Comparison of ENCODE assay signal across 16 cellular contexts in the genomic region with DNA sequence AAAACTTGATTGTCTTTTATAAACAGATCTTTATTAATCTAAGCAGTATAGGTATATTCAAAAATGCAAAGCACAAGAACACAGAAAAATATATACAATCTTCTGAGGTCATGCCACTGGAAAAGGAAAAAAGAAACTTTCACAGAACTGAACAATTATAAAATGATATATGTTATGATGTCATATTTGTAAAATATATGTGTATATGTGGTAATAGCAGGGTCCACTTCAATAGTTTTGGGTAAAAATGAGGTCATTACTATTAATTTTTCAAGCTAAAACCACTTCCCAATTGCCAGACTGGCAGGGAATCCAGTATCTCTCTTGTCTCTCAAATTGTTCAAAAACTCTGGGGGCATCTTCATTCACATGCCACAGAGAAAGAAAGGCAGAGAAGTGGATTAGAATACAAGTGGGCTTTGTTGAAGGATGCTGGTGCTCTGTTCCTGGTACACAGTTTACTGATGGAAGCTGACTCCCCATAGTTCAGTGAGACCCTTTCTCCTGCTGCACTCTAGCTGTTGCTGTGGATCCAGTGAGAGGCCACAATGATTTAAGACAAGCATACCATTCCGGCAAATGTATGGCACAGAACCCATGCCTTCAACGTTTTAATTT. TPM values are rescaled to one million over a fixed set of nuclear protein-coding genes. Genes with fewer than 3 reads are reported as not detected.
DNase-seq lines count a peak whose midpoint lies in the region; FAIRE-seq and TF ChIP-seq lines count a peak whose summit lies in the region.
"Had no signal": no experiment of that assay in that cellular context is flagged by ENCODE, and none has a peak within 500 bp of the region (broad histone marks: within the 10 kb centered on the region; RNA-seq: fewer than 3 reads in every experiment).

No MANE protein-coding gene starts in this region.

- H3K27me3 ChIP-seq in H1 (replicated peaks in 1 of 4; ENCODE audit: control insufficient read depth in 3 of 4, extremely low read depth in 1 of 4, insufficient read depth in 3 of 4, low read length in 3 of 4) (no peaks in the 10 kb centered on the region), esophagus squamous epithelium (peaks cover 0 to 6% (median 0%) of the 10 kb centered on the region in 4 donors)

- intact Hi-C loops in esophagus squamous epithelium (cut with DNase I) = no loop called here

- no peak overlapping the region for H3K23ac ChIP-seq in H1 (ENCODE audit: insufficient read length)

- peak; percentile 33 for DNase-seq in Ammon's horn (ENCODE audit: low spot score)
- no peak for DNase-seq in H1 (ENCODE audit: low read depth in 1 of 2, low spot score in 2 of 2)
- peak; percentile 79 for DNase-seq in pons (ENCODE audit: low spot score)
- no peak for DNase-seq in esophagus squamous epithelium (lab: John Stamatoyannopoulos, UW)
- DNase-seq in NCI-H187 (lab: John Stamatoyannopoulos, UW) = no peak
- DNase-seq in NCI-H748 (lab: John Stamatoyannopoulos, UW; ENCODE audit: unreplicated experiment) = no peak
- DNase-seq: CD4-positive, alpha-beta T cell; DMS79 treated with DMSO at 0.1 percent for 48 hours; GF-D8 had no signal

- TF ChIP-seq CTCF in HEK293 (tag by site-specific recombination; IDR thresholded peaks at IDR 0.05) (no peak), H1 (IDR thresholded peaks at IDR 0.05; ENCODE audit: control extremely low read depth in 1 of 3, insufficient read depth in 1 of 3, low read depth in 1 of 3, low read length in 3 of 3) (no peak), esophagus squamous epithelium (IDR thresholded peaks at IDR 0.05) (no peak)

- no peak overlapping the region for H3K9ac ChIP-seq in H1 (replicated peaks in 1 of 4; ENCODE audit: extremely low read depth in 1 of 4, low read depth in 3 of 4, low read length in 3 of 4)

- no peaks in the 10 kb centered on the region for H3K23me2 ChIP-seq in H1 (ENCODE audit: low read depth, low read length)

- H3K18ac ChIP-seq in H1 (ENCODE audit: extremely low read depth, low read length) = no peak overlapping the region

- TF ChIP-seq RAD21 in H1 (IDR thresholded peaks at IDR 0.05 in 1 of 2, conservative IDR thresholded peaks at IDR 0.05 in 1 of 2; ENCODE audit: low read depth in 2 of 2, low read length in 2 of 2) = no peak

- H2AFZ ChIP-seq in H1 (ENCODE audit: low read length) = peak overlapping the region; percentile 82

- no peak for TF ChIP-seq POLR2A in H1 (IDR thresholded peaks at IDR 0.05; ENCODE audit: control extremely low read depth in 1 of 2, low read depth in 2 of 2, low read length in 2 of 2)
- no peak for TF ChIP-seq POLR2A in esophagus squamous epithelium (IDR thresholded peaks at IDR 0.05)

- no peak overlapping the region for H3K4me2 ChIP-seq in H1 (ENCODE audit: insufficient read depth in 1 of 2, low read depth in 2 of 2, low read length in 2 of 2)

- H2BK15ac ChIP-seq in H1 (ENCODE audit: low read length) = no peak overlapping the region

- H2BK120ac ChIP-seq in H1 (replicated peaks; ENCODE audit: low read depth, low read length) = no peak overlapping the region

- no peak overlapping the region for H2BK5ac ChIP-seq in H1 (ENCODE audit: low read depth, low read length)

- no peak overlapping the region for H4K5ac ChIP-seq in H1 (ENCODE audit: insufficient read length, low read depth, low read length)

- no peak overlapping the region for H3K4me3 ChIP-seq in HEK293 (ENCODE audit: low read depth, low read length)
- H3K4me3 ChIP-seq in H1 (ENCODE audit: extremely low read depth in 1 of 4, insufficient read depth in 2 of 4, low read depth in 3 of 4, low read length in 4 of 4) = no peak overlapping the region
- H3K4me3 ChIP-seq in esophagus squamous epithelium = no peak overlapping the region
- H3K4me3 ChIP-seq: HAP-1 had no signal

- H3K27ac ChIP-seq in HEK293 (ENCODE audit: extremely low read depth, low read depth, low read length) = no peak overlapping the region
- no peak overlapping the region for H3K27ac ChIP-seq in H1 (ENCODE audit: low read depth, low read length)
- H3K27ac ChIP-seq in esophagus squamous epithelium = no peak overlapping the region
- H3K27ac ChIP-seq: C4-2B had no signal

- H3K9me3 ChIP-seq in HEK293 (ENCODE audit: control insufficient read depth, insufficient read depth, low read depth, low read length) (no peaks in the 10 kb centered on the region), H1 (ENCODE audit: insufficient read depth in 2 of 2, low read depth in 1 of 2, low read length in 1 of 2) (no peaks in the 10 kb centered on the region), esophagus squamous epithelium (no peaks in the 10 kb centered on the region)
- H3K9me3 ChIP-seq: HAP-1 had no signal

- H3K79me1 ChIP-seq in H1 (ENCODE audit: low read depth, low read length) = no peaks in the 10 kb centered on the region; the same call in 1 of the 2 replicates

- 92% methylated on average over 2 of the region's 2 CpGs; no CpG with 5 or more reads in 1 of the 2 experiments for WGBS in H1 (ENCODE audit: extremely low coverage in 1 of 2, insufficient coverage in 1 of 2, insufficient read length in 1 of 2, insufficient replicate concordance in 2 of 2, low coverage in 1 of 2, low lambda C conversion rate in 2 of 2, missing lambda C conversion rate in 1 of 2), 2 experiments
- WGBS in esophagus squamous epithelium, 2 donors = 65 to 72% methylated on average over 2 of the region's 2 CpGs

- no peak overlapping the region for H2AK5ac ChIP-seq in H1 (ENCODE audit: low read depth, low read length)

- FAIRE-seq in H1 (lab: Jason Lieb, UNC) = no peak

- no peak overlapping the region for H3K14ac ChIP-seq in H1 (ENCODE audit: insufficient read length)

- no peak overlapping the region for H4K91ac ChIP-seq in H1 (replicated peaks; ENCODE audit: insufficient read length, low read length)

- TF ChIP-seq EP300 in H1 (IDR thresholded peaks at IDR 0.05; ENCODE audit: borderline replicate concordance in 1 of 2, low read depth in 2 of 2, low read length in 2 of 2) = no peak

- H4K20me1 ChIP-seq in H1 (replicated peaks in 1 of 2; ENCODE audit: control insufficient read depth in 1 of 2, insufficient read depth in 2 of 2, low read length in 2 of 2) = no peaks in the 10 kb centered on the region

- H3K79me2 ChIP-seq in H1 (ENCODE audit: control insufficient read depth in 1 of 2, insufficient read depth in 2 of 2, low read length in 2 of 2) = no peaks in the 10 kb centered on the region

- POLR2A ChIA-PET in HEK293 (lab: Yijun Ruan, JAX) = no interaction called here
- POLR2A ChIA-PET in H1 (lab: Charles Lee; ENCODE audit: partially characterized antibody) = no interaction called here

- H2BK12ac ChIP-seq in H1 (ENCODE audit: low read depth, low read length) = no peak overlapping the region

- no peak overlapping the region for H4K8ac ChIP-seq in H1 (ENCODE audit: extremely low read depth, insufficient read depth, low read length)

- no peaks in the 10 kb centered on the region for H3K4me1 ChIP-seq in HEK293 (ENCODE audit: control insufficient read depth, insufficient read depth, low read length)
- no peaks in the 10 kb centered on the region; a peak in 1 of 7 replicates for H3K4me1 ChIP-seq in H1 (replicated peaks in 1 of 4; ENCODE audit: control insufficient read depth in 3 of 4, insufficient read depth in 4 of 4, low read length in 3 of 4)
- H3K4me1 ChIP-seq in esophagus squamous epithelium = no peaks in the 10 kb centered on the region
- H3K4me1 ChIP-seq: HAP-1 had no signal

- H3K36me3 ChIP-seq in HEK293 (ENCODE audit: control insufficient read depth in 2 of 2, insufficient read depth in 1 of 2, low read length in 2 of 2) = no peaks in the 10 kb centered on the region
- H3K36me3 ChIP-seq in H1 (ENCODE audit: control insufficient read depth in 2 of 4, insufficient read depth in 4 of 4, low read length in 3 of 4) = no peaks in the 10 kb centered on the region
- H3K36me3 ChIP-seq in esophagus squamous epithelium = no peaks in the 10 kb centered on the region
- H3K36me3 ChIP-seq: HAP-1 had no signal

- CTCF ChIA-PET in HEK293 (lab: Yijun Ruan, JAX) = no interaction called here
- CTCF ChIA-PET in H1 (lab: Charles Lee; ENCODE audit: partially characterized antibody) = interaction anchor here (0.9 to 1.5 kb wide), 3 partner anchors 8 to 102 kb away, joined by 3 to 4 read pairs (median 3); no protein-coding TSS in a partner anchor

- H2BK20ac ChIP-seq in H1 (ENCODE audit: low read length) = no peak overlapping the region

- no peak overlapping the region for H3K56ac ChIP-seq in H1 (replicated peaks; ENCODE audit: insufficient read length, low read depth, low read length)

- H3K4ac ChIP-seq in H1 (replicated peaks; ENCODE audit: insufficient read length, low read depth, low read length) = no peak overlapping the region

TF ChIP-seq in H1, 55 proteins besides CTCF, POLR2A, EP300 and RAD21 (continues in another document):
- no peak for TF ChIP-seq CHD2 (IDR thresholded peaks at IDR 0.05; ENCODE audit: low read length)
- no peak for TF ChIP-seq SP2 (IDR thresholded peaks at IDR 0.05; ENCODE audit: low read length)
- no peak for TF ChIP-seq BRCA1 (IDR thresholded peaks at IDR 0.05; ENCODE audit: low read depth, low read length)
- no peak for TF ChIP-seq JUND (IDR thresholded peaks at IDR 0.05; ENCODE audit: low read length)
- no peak for TF ChIP-seq TAF7 (optimal IDR thresholded peaks at IDR 0.05; ENCODE audit: borderline replicate concordance, low read depth, low read length)
- TF ChIP-seq TAF1 (IDR thresholded peaks at IDR 0.05; ENCODE audit: low read depth, low read length) = no peak
- TF ChIP-seq EZH2 (IDR thresholded peaks at IDR 0.05; ENCODE audit: low read depth, low read length, severe bottlenecking) = no peak
- TF ChIP-seq GABPA (IDR thresholded peaks at IDR 0.05; ENCODE audit: borderline replicate concordance, insufficient read depth, low read length) = no peak
- TF ChIP-seq KDM4A (IDR thresholded peaks at IDR 0.05; ENCODE audit: low read depth, low read length, severe bottlenecking) = no peak
- TF ChIP-seq ZNF274 (IDR thresholded peaks at IDR 0.05; ENCODE audit: borderline replicate concordance, extremely low read depth, low read length) = no peak
- TF ChIP-seq TCF12 (IDR thresholded peaks at IDR 0.05; ENCODE audit: low read depth, low read length) = no peak
- no peak for TF ChIP-seq YY1 (IDR thresholded peaks at IDR 0.05; ENCODE audit: low read depth, low read length)

RNA-seq across cellular contexts. Expression of a gene that starts 19.7 kb away (rescaled TPM):
- total RNA-seq in H1 (2021; fragmentation: NEBNext Ultra II Directional; extraction: Animal tissue kit (Norgen Biotek cat#: 25700)) = 1.5 TPM in 2 replicates
- 1.3 TPM in 2 replicates for polyA plus RNA-seq in H1 (2011; rRNA removed)
- 1.5 TPM for polyA plus RNA-seq in H1 (2011; cell fraction: cytosol; rRNA removed)
- polyA plus RNA-seq in H1 (2011; cell fraction: nucleus; rRNA removed) = 7.9 TPM
- polyA plus RNA-seq in H1 (2012, experiment 1 of 2) = 1.4 to 2.8 TPM (median 2.4 TPM) in 4 replicates
- 0.47 TPM for polyA plus RNA-seq in H1 (2012, experiment 2 of 2)
- 3.4 TPM for polyA plus RNA-seq in H1 (2013, experiment 1 of 2)
- polyA plus RNA-seq in H1 (2013, experiment 2 of 2) = 3.6 TPM
- 26.5 and 44.1 TPM in 2 replicates for polyA minus RNA-seq in H1 (2011; rRNA and poly(A)+ RNA removed)
- polyA minus RNA-seq in H1 (2011; cell fraction: cytosol; rRNA and poly(A)+ RNA removed) = 7.6 TPM
- 141 TPM for polyA minus RNA-seq in H1 (2011; cell fraction: nucleus; rRNA and poly(A)+ RNA removed)
- 1 to 10 TPM in 1 of 4 donors, under 1 TPM in 2, not detected in 1; 0.29 to 1.9 (median 0.61) TPM for total RNA-seq in esophagus squamous epithelium
- total RNA-seq: A172, H4, HT-29 had no signal
- polyA plus RNA-seq: BJ had no signal

Comparison
In these comparisons a context has a peak if more than half of its experiments do, and no peak if none do; other contexts are left out.
1. DNase-seq: peak in Ammon's horn (single experiment) and pons (single experiment); none in H1 (0 of 2), esophagus squamous epithelium (single experiment), NCI-H187 (0 of 2) and NCI-H748 (single experiment).